ENCODE assay signal across 9 cellular contexts in genomic region chr6:156883497-156884252, GRCh38.
DNase-seq lines count a peak whose midpoint lies in the region; ATAC-seq and TF ChIP-seq lines count a peak whose summit lies in the region.
"Had no signal": no experiment of that assay in that cellular context is flagged by ENCODE, and none has a peak within 500 bp of the region (broad histone marks: within the 10 kb centered on the region; RNA-seq: fewer than 3 reads in every experiment).

No MANE protein-coding gene starts in this region.

- no peak for TF ChIP-seq CTCF in C4-2B (conservative IDR thresholded peaks at IDR 0.05)
- TF ChIP-seq CTCF in VCaP (conservative IDR thresholded peaks at IDR 0.05): no peak

- H3K27ac ChIP-seq in C4-2B (peak overlapping the region; percentile 21; the same call in 1 of the 2 replicates), VCaP (peak overlapping the region; percentile 89)

- H3K27ac Mint-ChIP-seq in memory B cell: peak overlapping the region; percentile 79

- no peaks in the 10 kb centered on the region for H3K27me3 ChIP-seq in MG63

- peak; percentile 23 to 30 for DNase-seq in memory B cell (ENCODE audit: low spot score in 2 of 2)
- no peak for DNase-seq in NCI-H2227 treated with DMSO at 0.1 percent for 48 hours (lab: John Stamatoyannopoulos, UW)
- no peak for DNase-seq in activated effector memory CD4-positive, alpha-beta T cell treated with anti-CD3 and anti-CD28 coated beads, Interleukin-2, amount 50 U/mL, for 16 hours
- DNase-seq in GM03348 (ENCODE audit: low spot score): no peak
- DNase-seq in MG63: no peak

- no peaks in the 10 kb centered on the region for H3K9me3 Mint-ChIP-seq in memory B cell

- H3K36me3 ChIP-seq in MG63: no peaks in the 10 kb centered on the region

- H3K36me3 Mint-ChIP-seq in memory B cell: peaks cover 4% of the 10 kb centered on the region

- H3K27me3 Mint-ChIP-seq in memory B cell: no peaks in the 10 kb centered on the region

- ATAC-seq in HG02678 (IDR thresholded peaks at IDR 0.05; ENCODE audit: unreplicated experiment): peak; percentile 36
- ATAC-seq in memory B cell (ENCODE audit: low read depth): peak; percentile 89

- no peak overlapping the region for H3K4me3 ChIP-seq in MG63
- H3K4me3 ChIP-seq: skin epidermis had no signal

- H3K9me3 ChIP-seq in MG63: no peaks in the 10 kb centered on the region

- peaks cover 56% of the 10 kb centered on the region for H3K4me1 Mint-ChIP-seq in memory B cell

- H3K4me3 Mint-ChIP-seq in memory B cell: peak overlapping the region; percentile 52

Comparison
In these comparisons a context has a peak if more than half of its experiments do, and no peak if none do; other contexts are left out.
1. DNase-seq: peak in memory B cell (2 of 2); none in NCI-H2227 treated with DMSO at 0.1 percent for 48 hours (single experiment), activated effector memory CD4-positive, alpha-beta T cell treated with anti-CD3 and anti-CD28 coated beads, Interleukin-2, amount 50 U/mL, for 16 hours (single experiment), GM03348 (single experiment) and MG63 (single experiment).